In the genomic region with DNA sequence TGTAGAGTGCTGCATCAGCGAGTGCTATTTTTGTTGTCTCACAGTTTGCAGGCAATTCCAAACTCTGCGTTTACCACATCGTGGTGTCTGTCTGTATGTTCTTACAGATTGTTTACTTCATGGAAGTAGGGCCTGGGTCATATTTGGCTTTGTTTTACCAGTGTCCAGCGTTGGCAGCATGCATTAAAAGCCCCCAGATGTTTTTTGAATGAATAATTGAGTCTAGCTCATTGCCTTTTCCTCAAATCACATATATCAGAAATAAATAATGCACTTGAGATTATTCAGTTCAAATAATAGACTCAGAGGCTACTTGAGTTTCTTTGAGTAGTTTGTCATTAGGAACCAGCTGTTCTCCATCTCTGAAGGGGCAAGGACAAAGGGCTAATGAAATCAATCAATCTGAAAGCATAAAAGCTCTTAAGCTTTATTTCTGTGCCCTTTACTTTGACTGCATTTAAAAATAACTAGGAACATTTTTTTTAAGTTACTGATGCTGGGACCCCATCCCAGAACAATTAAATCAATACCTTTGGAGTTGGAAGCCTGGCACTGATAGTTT, we compare ENCODE assay signal across 21 cellular contexts.
"Had no signal": no experiment of that assay in that cellular context is flagged by ENCODE, and none has a peak within 500 bp of the region (broad histone marks: within the 10 kb centered on the region; RNA-seq: fewer than 3 reads in every experiment).

No MANE protein-coding gene starts in this region.

- H3K27ac ChIP-seq: coronary artery, hepatocyte, parathyroid adenoma had no signal

- H3K4me2 ChIP-seq: hepatocyte had no signal

- H2AFZ ChIP-seq: hepatocyte, parathyroid adenoma had no signal

- H3K4me3 ChIP-seq: coronary artery, esophagus muscularis mucosa, hepatocyte, mucosa of descending colon, transverse colon had no signal

- ATAC-seq: activated CD8-positive, alpha-beta T cell treated with anti-CD3 and anti-CD28 coated beads, Interleukin-2, amount 10 ng/mL, durations not matched to agents 7 days and 5 days; left lobe of liver; mucosa of descending colon; naive thymus-derived CD4-positive, alpha-beta T cell had no signal

- DNase-seq: activated B cell treated with CpG ODN at 0.5 μM for 24 hours; activated CD4-positive, alpha-beta T cell treated with anti-CD3 and anti-CD28 coated beads, Interleukin-2, amount 10 ng/mL, durations not matched to agents 24 days and 14 days; activated CD8-positive, alpha-beta memory T cell treated with anti-CD3 and anti-CD28 coated beads, Interleukin-2, amount 50 U/mL, for 4 hours; activated CD8-positive, alpha-beta T cell treated with anti-CD3 and anti-CD28 coated beads, Interleukin-2, amount 10 ng/mL, durations not matched to agents 7 days and 5 days; activated gamma-delta T cell treated with Interleukin-2 at 50 U/mL for 16 hours; activated naive CD8-positive, alpha-beta T cell treated with anti-CD3 and anti-CD28 coated beads for 36 hours; islet precursor cell; mammary epithelial cell; mucosa of descending colon; naive thymus-derived CD4-positive, alpha-beta T cell; stimulated activated CD4-positive, alpha-beta T cell treated with anti-CD3 and anti-CD28 coated beads, Interleukin-4, amount 100 ng/mL, for 4 hours; stimulated activated CD8-positive, alpha-beta memory T cell treated with anti-CD3 and anti-CD28 coated beads, Interleukin-4, amount 100 ng/mL, for 48 hours; stimulated activated naive CD4-positive, alpha-beta T cell treated with Interleukin-2 at 50 U/mL for 16 hours; transverse colon had no signal

- H3K9ac ChIP-seq: parathyroid adenoma had no signal

- H3K27me3 Mint-ChIP-seq: activated B cell treated with CpG ODN at 0.5 μM for 24 hours; activated CD4-positive, alpha-beta T cell treated with anti-CD3 and anti-CD28 coated beads, Interleukin-2, amount 10 ng/mL, durations not matched to agents 24 days and 14 days; activated naive CD8-positive, alpha-beta T cell treated with anti-CD3 and anti-CD28 coated beads for 36 hours; brain; central memory CD8-positive, alpha-beta T cell; naive thymus-derived CD4-positive, alpha-beta T cell had no signal

- H3K79me2 ChIP-seq: hepatocyte, parathyroid adenoma had no signal

- H3K9me3 Mint-ChIP-seq: activated B cell treated with CpG ODN at 0.5 μM for 24 hours; activated naive CD8-positive, alpha-beta T cell treated with anti-CD3 and anti-CD28 coated beads for 36 hours; central memory CD8-positive, alpha-beta T cell had no signal

- H3K27ac Mint-ChIP-seq: activated B cell treated with CpG ODN at 0.5 μM for 24 hours; activated CD4-positive, alpha-beta T cell treated with anti-CD3 and anti-CD28 coated beads, Interleukin-2, amount 10 ng/mL, durations not matched to agents 24 days and 14 days; activated CD8-positive, alpha-beta T cell treated with anti-CD3 and anti-CD28 coated beads, Interleukin-2, amount 10 ng/mL, durations not matched to agents 7 days and 5 days; activated naive CD8-positive, alpha-beta T cell treated with anti-CD3 and anti-CD28 coated beads for 36 hours had no signal

- H3K36me3 ChIP-seq: esophagus muscularis mucosa, transverse colon had no signal

- H3K4me3 Mint-ChIP-seq: activated B cell treated with CpG ODN at 0.5 μM for 24 hours; activated CD4-positive, alpha-beta T cell treated with anti-CD3 and anti-CD28 coated beads, Interleukin-2, amount 10 ng/mL, durations not matched to agents 24 days and 14 days; activated CD8-positive, alpha-beta T cell treated with anti-CD3 and anti-CD28 coated beads, Interleukin-2, amount 10 ng/mL, durations not matched to agents 7 days and 5 days; activated naive CD8-positive, alpha-beta T cell treated with anti-CD3 and anti-CD28 coated beads for 36 hours; brain; central memory CD8-positive, alpha-beta T cell; naive thymus-derived CD4-positive, alpha-beta T cell had no signal

- H3K27me3 ChIP-seq: esophagus muscularis mucosa, hepatocyte, transverse colon had no signal

- H3K4me1 Mint-ChIP-seq: activated B cell treated with CpG ODN at 0.5 μM for 24 hours; activated naive CD8-positive, alpha-beta T cell treated with anti-CD3 and anti-CD28 coated beads for 36 hours; central memory CD8-positive, alpha-beta T cell had no signal

- H3K9me3 ChIP-seq: esophagus muscularis mucosa, mucosa of descending colon, transverse colon had no signal
